Comparison of ENCODE assay signal across 8 cellular contexts in the genomic region with DNA sequence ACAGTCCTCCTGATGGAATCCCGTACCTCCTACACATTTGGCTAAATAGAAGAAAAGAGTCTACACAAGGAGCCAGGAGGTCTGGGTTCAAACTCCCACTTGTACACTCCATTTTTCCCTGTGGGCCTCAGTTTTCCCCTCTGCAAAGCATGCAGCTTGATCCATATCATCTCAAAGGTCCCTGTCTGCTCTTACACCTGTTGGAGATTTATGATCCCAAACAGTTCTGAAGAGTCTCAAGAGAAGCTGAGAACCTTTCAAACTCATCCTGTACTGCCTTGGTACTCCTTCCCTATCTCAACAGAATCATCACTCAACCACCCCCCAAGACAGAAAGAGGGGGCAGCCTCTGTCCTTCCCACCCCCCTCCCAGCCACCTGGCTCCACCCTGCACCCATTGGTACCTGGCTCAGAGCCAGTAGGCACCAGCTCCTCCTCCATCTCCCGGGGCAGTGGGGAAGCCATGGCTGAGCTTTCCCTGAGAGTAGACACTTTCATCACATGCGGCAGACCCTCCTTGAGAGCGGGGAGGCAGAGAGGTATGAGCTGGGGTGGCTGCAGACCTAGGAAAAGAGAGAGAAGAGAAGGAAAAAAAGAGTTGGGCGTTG. TPM values are rescaled to one million over a fixed set of nuclear protein-coding genes. Genes with fewer than 3 reads are reported as not detected.
DNase-seq lines count a peak whose midpoint lies in the region; ATAC-seq, FAIRE-seq and TF ChIP-seq lines count a peak whose summit lies in the region.

No MANE protein-coding gene starts in this region.

- peak overlapping the region; percentile 50 for H3K4me3 Mint-ChIP-seq in activated T-helper 1 cell treated with anti-CD3 and anti-CD28 coated beads, Interleukin-12 subunit alpha, Interleukin-12 subunit beta, Interleukin-2, Interleukin-4 antibody, amounts not matched to agents 30 ng/mL and 10 ng/mL and 1 ng/mL, durations not matched to agents 14 hours and 24 hours and 36 hours

- no peak for ATAC-seq in right cardiac atrium

- peaks cover 19% of the 10 kb centered on the region for H3K36me3 Mint-ChIP-seq in activated T-helper 1 cell treated with anti-CD3 and anti-CD28 coated beads, Interleukin-12 subunit alpha, Interleukin-12 subunit beta, Interleukin-2, Interleukin-4 antibody, amounts not matched to agents 30 ng/mL and 10 ng/mL and 1 ng/mL, durations not matched to agents 14 hours and 24 hours and 36 hours (ENCODE audit: low read depth)

- CTCF ChIA-PET in HEK293 (lab: Yijun Ruan, JAX): interaction anchor here (0.6 to 2.0 kb wide), 3 partner anchors 10 to 205 kb away, joined by 3 to 7 read pairs (median 3); no protein-coding TSS in a partner anchor

- peak overlapping the region; percentile 15 for H3K27ac Mint-ChIP-seq in activated T-helper 1 cell treated with anti-CD3 and anti-CD28 coated beads, Interleukin-12 subunit alpha, Interleukin-12 subunit beta, Interleukin-2, Interleukin-4 antibody, amounts not matched to agents 30 ng/mL and 10 ng/mL and 1 ng/mL, durations not matched to agents 14 hours and 24 hours and 36 hours

- in situ Hi-C loops in G401 (cut with HindIII; ENCODE audit: low sequenced_read_pairs): no loop called here
- in situ Hi-C loops in KBM-7 (cut with MboI; ENCODE audit: low pct_unique_long_range_greater_than_20kb, low sequenced_read_pairs): no loop called here

- H3K4me1 ChIP-seq in HEK293 (ENCODE audit: control insufficient read depth, insufficient read depth, low read length) (peaks cover 7% of the 10 kb centered on the region), right cardiac atrium (ENCODE audit: control insufficient read depth, insufficient read depth, low read length) (peaks cover 20% of the 10 kb centered on the region), small intestine (ENCODE audit: control insufficient read depth in 2 of 2, insufficient read depth in 1 of 2, low read depth in 1 of 2, low read length in 1 of 2) (peaks cover 6 to 12% of the 10 kb centered on the region in 2 donors)
- peaks cover 16% of the 10 kb centered on the region for H3K4me1 ChIP-seq in effector memory CD4-positive, alpha-beta T cell (ENCODE audit: control insufficient read depth, insufficient read depth, low read length, poor library complexity, severe bottlenecking)

- H3K4me3 ChIP-seq in HEK293 (ENCODE audit: low read depth, low read length) (no peak overlapping the region), right cardiac atrium (ENCODE audit: low read length) (peak overlapping the region; percentile 51), small intestine (ENCODE audit: low read depth in 1 of 2, low read length in 2 of 2) (peak overlapping the region in 1 of 2 donors; percentile 25)
- H3K4me3 ChIP-seq in effector memory CD4-positive, alpha-beta T cell (ENCODE audit: insufficient read depth, low read depth, low read length, poor library complexity, severe bottlenecking): no peak overlapping the region

- H3K27me3 ChIP-seq in right cardiac atrium (ENCODE audit: control insufficient read depth, insufficient read depth) (no peaks in the 10 kb centered on the region), small intestine (ENCODE audit: control insufficient read depth in 2 of 2, insufficient read depth in 2 of 2, low read length in 2 of 2) (no peaks in the 10 kb centered on the region)
- H3K27me3 ChIP-seq in effector memory CD4-positive, alpha-beta T cell (replicated peaks; ENCODE audit: control insufficient read depth, insufficient read depth, low read length, poor library complexity, severe bottlenecking): no peaks in the 10 kb centered on the region

- intact Hi-C loops in activated T-helper 1 cell treated with anti-CD3 and anti-CD28 coated beads, Interleukin-12 subunit alpha, Interleukin-12 subunit beta, Interleukin-2, Interleukin-4 antibody, amounts not matched to agents 30 ng/mL and 10 ng/mL and 1 ng/mL, durations not matched to agents 14 hours and 24 hours and 36 hours (cut with micrococcal nuclease): loop anchor here (5.0 kb wide), 1 partner anchor 336 kb away; a partner anchor contains a TSS
- intact Hi-C loops in right cardiac atrium (cut with DNase I): no loop called here

- H3K36me3 ChIP-seq in HEK293 (ENCODE audit: control insufficient read depth in 2 of 2, insufficient read depth in 1 of 2, low read length in 2 of 2) (peaks cover 0 to 48% of the 10 kb centered on the region in 2 experiments; a peak in 1 of 3 replicates), small intestine (ENCODE audit: control insufficient read depth in 2 of 2, insufficient read depth in 2 of 2, low read length in 2 of 2) (peaks cover 4 to 5% of the 10 kb centered on the region in 2 donors)
- peaks cover under 1% of the 10 kb centered on the region for H3K36me3 ChIP-seq in effector memory CD4-positive, alpha-beta T cell (ENCODE audit: control insufficient read depth, insufficient read depth, low read length)

- POLR2A ChIA-PET in HEK293 (lab: Yijun Ruan, JAX): interaction anchor here (1.1 to 6.5 kb wide), 4 partner anchors 9 to 27 kb away, joined by 3 to 95 read pairs (median 42); a partner anchor contains a TSS

- FAIRE-seq in small intestine (lab: Jason Lieb, UNC) (no peak), HTR-8/SVneo (lab: Jason Lieb, UNC) (no peak)

- TF ChIP-seq CTCF in HEK293 (tag by site-specific recombination; IDR thresholded peaks at IDR 0.05): no peak

- H3K9me3 ChIP-seq in HEK293 (ENCODE audit: control insufficient read depth, insufficient read depth, low read depth, low read length): no peaks in the 10 kb centered on the region
- H3K9me3 ChIP-seq in right cardiac atrium (ENCODE audit: control insufficient read depth, low read length): no peaks in the 10 kb centered on the region
- H3K9me3 ChIP-seq in small intestine (ENCODE audit: control insufficient read depth, low read depth): no peaks in the 10 kb centered on the region
- no peaks in the 10 kb centered on the region for H3K9me3 ChIP-seq in effector memory CD4-positive, alpha-beta T cell (ENCODE audit: control insufficient read depth, low read length)

- H3K27me3 Mint-ChIP-seq in activated T-helper 1 cell treated with anti-CD3 and anti-CD28 coated beads, Interleukin-12 subunit alpha, Interleukin-12 subunit beta, Interleukin-2, Interleukin-4 antibody, amounts not matched to agents 30 ng/mL and 10 ng/mL and 1 ng/mL, durations not matched to agents 14 hours and 24 hours and 36 hours (ENCODE audit: insufficient read depth): no peaks in the 10 kb centered on the region

- H3K27ac ChIP-seq in HEK293 (ENCODE audit: extremely low read depth, low read depth, low read length) (no peak overlapping the region; the same call in 1 of the 2 replicates), right cardiac atrium (ENCODE audit: low read length) (peak overlapping the region; percentile 91), small intestine (ENCODE audit: low read depth in 1 of 2, low read length in 1 of 2) (peak overlapping the region; percentile 47 to 87)
- no peak overlapping the region for H3K27ac ChIP-seq in effector memory CD4-positive, alpha-beta T cell (ENCODE audit: insufficient read depth, low read length, poor library complexity, severe bottlenecking)

- peaks cover 45% of the 10 kb centered on the region for H3K4me1 Mint-ChIP-seq in activated T-helper 1 cell treated with anti-CD3 and anti-CD28 coated beads, Interleukin-12 subunit alpha, Interleukin-12 subunit beta, Interleukin-2, Interleukin-4 antibody, amounts not matched to agents 30 ng/mL and 10 ng/mL and 1 ng/mL, durations not matched to agents 14 hours and 24 hours and 36 hours (ENCODE audit: low read depth)

- 41% methylated on average over 5 of the region's 5 CpGs for WGBS in right cardiac atrium
- WGBS in small intestine, 3 donors: 35 to 50% (median 44%) methylated on average over 5 of the region's 5 CpGs

- H3K9me3 Mint-ChIP-seq in activated T-helper 1 cell treated with anti-CD3 and anti-CD28 coated beads, Interleukin-12 subunit alpha, Interleukin-12 subunit beta, Interleukin-2, Interleukin-4 antibody, amounts not matched to agents 30 ng/mL and 10 ng/mL and 1 ng/mL, durations not matched to agents 14 hours and 24 hours and 36 hours: no peaks in the 10 kb centered on the region

- DNase-seq in activated T-helper 1 cell treated with anti-CD3 and anti-CD28 coated beads, Interleukin-12 subunit alpha, Interleukin-12 subunit beta, Interleukin-2, Interleukin-4 antibody, amounts not matched to agents 30 ng/mL and 10 ng/mL and 1 ng/mL, durations not matched to agents 14 hours and 24 hours and 36 hours (ENCODE audit: low spot score): no peak
- DNase-seq in right cardiac atrium (peak in 1 of 3 donors; percentile 63), small intestine (no peak), G401 (ENCODE audit: low spot score) (no peak), KBM-7 (no peak), HTR-8/SVneo (ENCODE audit: insufficient read length, low spot score) (no peak)
- no peak for DNase-seq in effector memory CD4-positive, alpha-beta T cell

RNA-seq across cellular contexts. Expression of a gene that starts 3.3 kb away (rescaled TPM):
- 22.1 and 24.3 TPM in 2 replicates for total RNA-seq in activated T-helper 1 cell treated with anti-CD3 and anti-CD28 coated beads, Interleukin-12 subunit alpha, Interleukin-12 subunit beta, Interleukin-2, Interleukin-4 antibody, amounts not matched to agents 30 ng/mL and 10 ng/mL and 1 ng/mL, durations not matched to agents 14 hours and 24 hours and 36 hours
- total RNA-seq in right cardiac atrium: 10 to 100 TPM; 45.8 to 77.1 (median 55.3) TPM
- polyA plus RNA-seq in right cardiac atrium (52.0 TPM), small intestine (100 to 1,000 TPM in 1 of 3 donors, 10 to 100 TPM in 2; 72.1 to 178 (median 98.4) TPM)
- 36.0 and 46.3 TPM in 2 replicates for total RNA-seq in G401 (2014; rRNA removed; shearing (Covaris generic))

RNA-seq across cellular contexts. Expression of a gene that starts 14.2 kb away (rescaled TPM):
- total RNA-seq in activated T-helper 1 cell treated with anti-CD3 and anti-CD28 coated beads, Interleukin-12 subunit alpha, Interleukin-12 subunit beta, Interleukin-2, Interleukin-4 antibody, amounts not matched to agents 30 ng/mL and 10 ng/mL and 1 ng/mL, durations not matched to agents 14 hours and 24 hours and 36 hours: 235 and 239 TPM in 2 replicates
- total RNA-seq in right cardiac atrium: 10 to 100 TPM; 43.1 to 46.6 (median 43.4) TPM
- 35.0 TPM for polyA plus RNA-seq in right cardiac atrium
- polyA plus RNA-seq in small intestine: 10 to 100 TPM; 32.4 to 92.0 (median 35.4) TPM
- total RNA-seq in G401 (2014; rRNA removed; shearing (Covaris generic)): 194 and 208 TPM in 2 replicates

RNA-seq across cellular contexts. Expression of a gene that starts 16.7 kb away (rescaled TPM):
- not detected in 2 replicates for total RNA-seq in activated T-helper 1 cell treated with anti-CD3 and anti-CD28 coated beads, Interleukin-12 subunit alpha, Interleukin-12 subunit beta, Interleukin-2, Interleukin-4 antibody, amounts not matched to agents 30 ng/mL and 10 ng/mL and 1 ng/mL, durations not matched to agents 14 hours and 24 hours and 36 hours
- not detected for total RNA-seq in right cardiac atrium
- 0.20 TPM for polyA plus RNA-seq in right cardiac atrium
- under 1 TPM in 1 of 3 donors, not detected in 2; 0.46 TPM for polyA plus RNA-seq in small intestine
- 7.1 and 11.4 TPM in 2 replicates for total RNA-seq in G401 (2014; rRNA removed; shearing (Covaris generic))

RNA-seq across cellular contexts. Expression of a gene that starts 59.5 kb away (rescaled TPM):
- not detected in 2 replicates for total RNA-seq in activated T-helper 1 cell treated with anti-CD3 and anti-CD28 coated beads, Interleukin-12 subunit alpha, Interleukin-12 subunit beta, Interleukin-2, Interleukin-4 antibody, amounts not matched to agents 30 ng/mL and 10 ng/mL and 1 ng/mL, durations not matched to agents 14 hours and 24 hours and 36 hours
- not detected for total RNA-seq in right cardiac atrium
- polyA plus RNA-seq in right cardiac atrium (not detected), small intestine (not detected)
- total RNA-seq in G401 (2014; rRNA removed; shearing (Covaris generic)): not detected in 2 replicates

Comparison
In these comparisons a context has a peak if more than half of its experiments do, and no peak if none do; other contexts are left out.
1. H3K27ac ChIP-seq: peak in right cardiac atrium (single experiment) and small intestine (2 of 2); none in HEK293 (single experiment) and effector memory CD4-positive, alpha-beta T cell (single experiment).